ENCODE assay signal across 8 cellular contexts in the genomic region with DNA sequence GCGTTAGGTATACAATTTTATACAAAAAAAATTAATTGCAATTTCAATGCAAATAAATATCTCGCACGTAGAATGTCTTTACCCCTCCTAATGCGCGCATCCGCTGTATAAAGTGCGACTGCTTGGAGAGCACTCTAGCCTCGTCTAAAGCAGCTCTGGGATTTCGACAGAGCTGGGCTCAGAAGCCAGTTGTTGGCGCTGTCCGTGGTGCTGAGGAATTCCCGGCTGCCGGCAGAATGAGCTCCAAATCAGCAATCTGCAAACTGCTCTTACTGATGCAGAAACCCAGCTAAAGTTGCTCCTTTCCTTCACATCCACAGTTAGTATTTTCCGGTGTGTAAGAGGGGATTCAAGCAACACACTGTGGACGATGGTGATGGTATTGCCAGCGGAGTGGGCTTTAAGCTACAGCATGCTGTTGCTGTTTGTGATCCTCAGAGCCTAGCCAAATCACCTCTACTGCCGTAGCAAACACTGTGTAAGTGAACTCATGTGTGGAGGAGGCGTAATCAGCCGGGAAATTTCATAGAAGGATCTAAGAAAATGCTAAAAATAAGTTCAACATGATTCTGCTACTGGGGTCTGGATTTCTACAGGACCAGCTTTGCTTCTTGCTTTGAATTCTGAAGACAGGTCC. TPM values are rescaled to one million over a fixed set of nuclear protein-coding genes. Genes with fewer than 3 reads are reported as not detected.
DNase-seq lines count a peak whose midpoint lies in the region; ATAC-seq and TF ChIP-seq lines count a peak whose summit lies in the region.

A gene (plus strand): TSS at position 137 of the 637 bp plus-strand sequence. CDS start 3,140 bp downstream, outside the sequence.

- H3K4me1 ChIP-seq in GM23248 (ENCODE audit: insufficient read depth) (no peaks in the 10 kb centered on the region), neuronal stem cell (ENCODE audit: control insufficient read depth in 2 of 2, insufficient read depth in 1 of 2, low read depth in 1 of 2, low read length in 2 of 2) (peaks cover 0 to 1% of the 10 kb centered on the region in 2 donors)

- H3K36me3 ChIP-seq in GM23248 (ENCODE audit: low read depth) (no peaks in the 10 kb centered on the region), neuronal stem cell (replicated peaks in 1 of 2; ENCODE audit: control insufficient read depth in 2 of 2, insufficient read depth in 2 of 2, low read length in 2 of 2) (no peaks in the 10 kb centered on the region)

- no peaks in the 10 kb centered on the region for H3F3A ChIP-seq in GM23248 (ENCODE audit: insufficient read depth)

- H3K36me3 Mint-ChIP-seq in WTC11: no peaks in the 10 kb centered on the region
- no peaks in the 10 kb centered on the region for H3K36me3 Mint-ChIP-seq in natural killer cell treated with Interleukin-12 subunit alpha and Interleukin-12 subunit beta and Interleukin-15 and Interleukin-18, amount 100 ng/mL, for 72 hours

- peak within 1 kb of the TSS; percentile 10; the same call in 1 of the 2 replicates for H3K4me3 Mint-ChIP-seq in WTC11
- no peak within 1 kb of the TSS for H3K4me3 Mint-ChIP-seq in natural killer cell treated with Interleukin-12 subunit alpha and Interleukin-12 subunit beta and Interleukin-15 and Interleukin-18, amount 100 ng/mL, for 72 hours

- H3K79me1 ChIP-seq in neuronal stem cell (ENCODE audit: low read depth, low read length): no peaks in the 10 kb centered on the region

- POLR2A ChIA-PET in WTC11 (lab: Charles Lee): no interaction called here

- DNase-seq in D341Med (ENCODE audit: low spot score) (peak; percentile 36), GM23248 (peak; percentile 86), NCI-H2107 (lab: John Stamatoyannopoulos, UW) (peak; percentile 41), WTC11 (ENCODE audit: low spot score) (peak; percentile 91), fibroblast of peridontal ligament (ENCODE audit: extremely low read depth) (peak; percentile 86), neuronal stem cell (ENCODE audit: low spot score) (peak; percentile 83)
- DNase-seq in natural killer cell treated with Interleukin-12 subunit alpha and Interleukin-12 subunit beta and Interleukin-15 and Interleukin-18, amount 100 ng/mL, for 72 hours (ENCODE audit: low spot score): no peak

- H3K27ac Mint-ChIP-seq in WTC11: no peak within 1 kb of the TSS
- H3K27ac Mint-ChIP-seq in natural killer cell treated with Interleukin-12 subunit alpha and Interleukin-12 subunit beta and Interleukin-15 and Interleukin-18, amount 100 ng/mL, for 72 hours: no peak within 1 kb of the TSS

- no peak within 1 kb of the TSS for H4K8ac ChIP-seq in neuronal stem cell (ENCODE audit: low read depth, low read length)

- H2BK15ac ChIP-seq in neuronal stem cell (ENCODE audit: low read length): no peak within 1 kb of the TSS

- H2AFZ ChIP-seq in GM23248: no peak within 1 kb of the TSS
- no peak within 1 kb of the TSS for H2AFZ ChIP-seq in neuronal stem cell (ENCODE audit: low read length)

- H3K18ac ChIP-seq in neuronal stem cell (ENCODE audit: low read length): no peak within 1 kb of the TSS

- H3K9ac ChIP-seq in GM23248 (no peak within 1 kb of the TSS), neuronal stem cell (ENCODE audit: low read depth, low read length, poor library complexity) (no peak within 1 kb of the TSS)

- no peaks in the 10 kb centered on the region for H3K9me3 ChIP-seq in GM23248 (ENCODE audit: low read depth)
- no peaks in the 10 kb centered on the region for H3K9me3 ChIP-seq in neuronal stem cell (replicated peaks in 1 of 2; ENCODE audit: control insufficient read depth in 2 of 2, insufficient read depth in 1 of 2, low read depth in 1 of 2, low read length in 2 of 2)

- H3K4ac ChIP-seq in neuronal stem cell (ENCODE audit: low read length): no peak within 1 kb of the TSS

- H2AK5ac ChIP-seq in neuronal stem cell (ENCODE audit: low read depth, low read length): no peak within 1 kb of the TSS

- peaks cover 5% of the 10 kb centered on the region; the same call in 1 of the 2 replicates for H3K4me1 Mint-ChIP-seq in WTC11
- H3K4me1 Mint-ChIP-seq in natural killer cell treated with Interleukin-12 subunit alpha and Interleukin-12 subunit beta and Interleukin-15 and Interleukin-18, amount 100 ng/mL, for 72 hours (ENCODE audit: low read depth in 2 of 2): no peaks in the 10 kb centered on the region

- no peak within 1 kb of the TSS for H3K14ac ChIP-seq in neuronal stem cell (ENCODE audit: low read length)

- H2BK5ac ChIP-seq in neuronal stem cell (ENCODE audit: low read length): no peak within 1 kb of the TSS

- no peak within 1 kb of the TSS for H3K27ac ChIP-seq in GM23248
- no peak within 1 kb of the TSS for H3K27ac ChIP-seq in neuronal stem cell (replicated peaks; ENCODE audit: low read length)

- H3K79me2 ChIP-seq in GM23248 (ENCODE audit: insufficient read depth): no peaks in the 10 kb centered on the region

- in situ Hi-C loops in GM23248 (cut with MboI): no loop called here

- no peaks in the 10 kb centered on the region for H4K20me1 ChIP-seq in GM23248 (ENCODE audit: insufficient read depth)

- no peaks in the 10 kb centered on the region for H3K9me3 Mint-ChIP-seq in WTC11
- H3K9me3 Mint-ChIP-seq in natural killer cell treated with Interleukin-12 subunit alpha and Interleukin-12 subunit beta and Interleukin-15 and Interleukin-18, amount 100 ng/mL, for 72 hours: no peaks in the 10 kb centered on the region

- no peak for TF ChIP-seq CTCF in WTC11 (IDR thresholded peaks at IDR 0.05)

- ATAC-seq in WTC11: peak; percentile 99
- no peak for ATAC-seq in natural killer cell treated with Interleukin-12 subunit alpha and Interleukin-12 subunit beta and Interleukin-15 and Interleukin-18, amount 100 ng/mL, for 72 hours
- ATAC-seq in HG02763 (IDR thresholded peaks at IDR 0.05; ENCODE audit: unreplicated experiment): no peak

- no peaks in the 10 kb centered on the region for H3K9me2 ChIP-seq in GM23248 (ENCODE audit: insufficient read depth)

- H4K91ac ChIP-seq in neuronal stem cell (ENCODE audit: low read depth, low read length, poor library complexity): no peak within 1 kb of the TSS

- H2BK120ac ChIP-seq in neuronal stem cell (ENCODE audit: low read depth, low read length): no peak within 1 kb of the TSS

- H3K27me3 ChIP-seq in GM23248 (replicated peaks; ENCODE audit: insufficient read depth) (no peaks in the 10 kb centered on the region), neuronal stem cell (ENCODE audit: control insufficient read depth in 3 of 3, insufficient read depth in 3 of 3, low read depth in 1 of 3, low read length in 3 of 3) (no peaks in the 10 kb centered on the region)

- 7 to 8% methylated on average over 19 of the region's 19 CpGs for WGBS in GM23248 (ENCODE audit: low coverage in 1 of 2, low lambda C conversion rate in 2 of 2, missing lambda C conversion rate in 2 of 2), 2 experiments
- no CpG with 5 or more reads among the region's 19 CpGs for WGBS in neuronal stem cell (ENCODE audit: extremely low coverage in 2 of 2, insufficient read length in 2 of 2, insufficient replicate concordance in 1 of 2), 2 donors

- no peaks in the 10 kb centered on the region for H3K27me3 Mint-ChIP-seq in WTC11 (ENCODE audit: low read depth)
- no peaks in the 10 kb centered on the region for H3K27me3 Mint-ChIP-seq in natural killer cell treated with Interleukin-12 subunit alpha and Interleukin-12 subunit beta and Interleukin-15 and Interleukin-18, amount 100 ng/mL, for 72 hours

- H2BK12ac ChIP-seq in neuronal stem cell (ENCODE audit: low read length): no peak within 1 kb of the TSS

- H3K4me2 ChIP-seq in GM23248 (ENCODE audit: unreplicated experiment) (no peak within 1 kb of the TSS), neuronal stem cell (ENCODE audit: insufficient read depth, low read length, poor library complexity, severe bottlenecking) (no peak within 1 kb of the TSS)

- H3K4me3 ChIP-seq in GM23248: no peak within 1 kb of the TSS
- no peak within 1 kb of the TSS for H3K4me3 ChIP-seq in neuronal stem cell (ENCODE audit: low read length in 2 of 2)

- no peak within 1 kb of the TSS for H3K23ac ChIP-seq in neuronal stem cell (ENCODE audit: low read depth, low read length, poor library complexity)

- CTCF ChIA-PET in WTC11 (lab: Charles Lee): interaction anchor here (0.5 to 1.6 kb wide), 9 partner anchors 10 to 1151 kb away, joined by 3 to 7 read pairs (median 4); no protein-coding TSS in a partner anchor

TF ChIP-seq in WTC11, 78 proteins besides CTCF, POLR2A, EP300 and RAD21 (continues in another document):
- TF ChIP-seq, protein P1, sequence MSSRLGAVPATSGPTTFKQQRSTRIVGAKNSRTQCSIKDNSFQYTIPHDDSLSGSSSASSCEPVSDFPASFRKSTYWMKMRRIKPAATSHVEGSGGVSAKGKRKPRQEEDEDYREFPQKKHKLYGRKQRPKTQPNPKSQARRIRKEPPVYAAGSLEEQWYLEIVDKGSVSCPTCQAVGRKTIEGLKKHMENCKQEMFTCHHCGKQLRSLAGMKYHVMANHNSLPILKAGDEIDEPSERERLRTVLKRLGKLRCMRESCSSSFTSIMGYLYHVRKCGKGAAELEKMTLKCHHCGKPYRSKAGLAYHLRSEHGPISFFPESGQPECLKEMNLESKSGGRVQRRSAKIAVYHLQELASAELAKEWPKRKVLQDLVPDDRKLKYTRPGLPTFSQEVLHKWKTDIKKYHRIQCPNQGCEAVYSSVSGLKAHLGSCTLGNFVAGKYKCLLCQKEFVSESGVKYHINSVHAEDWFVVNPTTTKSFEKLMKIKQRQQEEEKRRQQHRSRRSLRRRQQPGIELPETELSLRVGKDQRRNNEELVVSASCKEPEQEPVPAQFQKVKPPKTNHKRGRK (CRISPR knock-in tag; IDR thresholded peaks at IDR 0.05; ENCODE audit: borderline replicate concordance): no peak
- TF ChIP-seq, protein P2, sequence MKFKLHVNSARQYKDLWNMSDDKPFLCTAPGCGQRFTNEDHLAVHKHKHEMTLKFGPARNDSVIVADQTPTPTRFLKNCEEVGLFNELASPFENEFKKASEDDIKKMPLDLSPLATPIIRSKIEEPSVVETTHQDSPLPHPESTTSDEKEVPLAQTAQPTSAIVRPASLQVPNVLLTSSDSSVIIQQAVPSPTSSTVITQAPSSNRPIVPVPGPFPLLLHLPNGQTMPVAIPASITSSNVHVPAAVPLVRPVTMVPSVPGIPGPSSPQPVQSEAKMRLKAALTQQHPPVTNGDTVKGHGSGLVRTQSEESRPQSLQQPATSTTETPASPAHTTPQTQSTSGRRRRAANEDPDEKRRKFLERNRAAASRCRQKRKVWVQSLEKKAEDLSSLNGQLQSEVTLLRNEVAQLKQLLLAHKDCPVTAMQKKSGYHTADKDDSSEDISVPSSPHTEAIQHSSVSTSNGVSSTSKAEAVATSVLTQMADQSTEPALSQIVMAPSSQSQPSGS (CRISPR knock-in tag; IDR thresholded peaks at IDR 0.05; ENCODE audit: borderline replicate concordance, low read depth): no peak

RNA-seq across cellular contexts. Expression of the gene that starts here (rescaled TPM):
- total RNA-seq in GM23248 (2014; rRNA removed; shearing (Covaris generic)): not detected in 2 replicates
- not detected in 2 replicates for polyA plus RNA-seq in GM23248 (2016; fragmentation: Nextera tagmentation; extraction: Ambion mirVana)
- total RNA-seq in WTC11 (2021): not detected in 3 replicates
- not detected for polyA plus RNA-seq in neuronal stem cell (2013, experiment 1 of 2)
- 0.01 TPM for polyA plus RNA-seq in neuronal stem cell (2013, experiment 2 of 2)
- not detected for total RNA-seq in natural killer cell treated with Interleukin-12 subunit alpha and Interleukin-12 subunit beta and Interleukin-15 and Interleukin-18, amount 100 ng/mL, for 72 hours

Comparison
In these comparisons a context has a peak if more than half of its experiments do, and no peak if none do; other contexts are left out.
1. Peak in DNase-seq in GM23248; RNA of the gene not detected or under 1 TPM.
2. Peak in DNase-seq and ATAC-seq in WTC11; RNA of the gene not detected or under 1 TPM.